7 cellular contexts compared by ENCODE assay signal in the genomic region with DNA sequence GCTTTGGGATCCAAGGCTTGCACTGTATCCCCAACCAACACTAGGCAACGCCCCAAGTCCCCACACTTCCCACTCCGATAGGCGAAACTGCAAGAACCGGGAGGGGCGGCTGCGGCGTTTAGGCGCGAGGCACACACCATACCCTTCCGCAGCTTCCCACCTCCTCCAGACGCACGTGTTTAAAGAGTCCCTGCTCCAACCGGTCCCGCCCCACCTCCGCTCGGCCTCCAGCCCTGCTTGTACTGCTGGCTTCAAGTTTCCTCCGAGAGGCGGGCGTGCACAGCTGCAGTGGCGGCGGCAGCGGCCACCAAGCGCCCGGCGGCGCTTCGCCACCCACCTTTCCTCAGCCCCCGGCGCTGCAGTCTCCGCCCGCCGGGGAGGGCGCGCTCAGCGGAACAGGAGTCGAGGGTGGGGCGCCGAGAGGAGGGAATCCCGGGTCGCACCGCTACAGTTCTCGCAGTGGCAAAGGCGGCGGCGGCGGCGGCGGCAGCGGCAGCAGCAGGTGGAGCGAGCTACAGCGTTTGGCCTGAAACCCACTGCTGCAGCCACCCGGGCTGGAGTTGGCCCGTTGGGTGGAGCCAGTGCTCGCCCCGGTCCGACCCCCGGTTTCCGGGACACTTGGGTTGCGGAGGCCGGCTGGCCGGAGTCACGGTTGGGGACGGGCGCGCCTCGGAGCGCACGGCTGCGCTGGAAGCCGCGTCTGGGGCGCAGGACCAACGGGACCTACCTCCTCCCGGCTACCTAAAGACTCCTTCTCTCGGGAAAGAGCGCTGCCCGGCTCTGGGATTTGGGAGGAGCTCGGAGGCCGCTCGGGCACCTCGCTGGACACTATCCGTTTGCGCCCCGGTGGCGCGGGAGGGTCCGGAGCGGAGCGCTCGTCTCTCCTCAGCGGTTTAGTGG. TPM values are rescaled to one million over a fixed set of nuclear protein-coding genes. Genes with fewer than 3 reads are reported as not detected.
A peak's percentile ranks its signal among the peaks of the same experiment; 100 is the strongest.
DNase-seq lines count a peak whose midpoint lies in the region; ATAC-seq, FAIRE-seq and TF ChIP-seq lines count a peak whose summit lies in the region.

Gene CNIH3, plus strand, starts transcription at position 457 of the 900 bp plus-strand sequence. CDS start 858 bp downstream, outside the sequence.

- peaks cover 2% of the 10 kb centered on the region; the same call in 1 of the 2 replicates for H3K36me3 Mint-ChIP-seq in WTC11

- FAIRE-seq in GM12891 (lab: Jason Lieb, UNC) (no peak), D721Med (lab: Jason Lieb, UNC) (no peak)

- no peak for TF ChIP-seq CTCF in WTC11 (IDR thresholded peaks at IDR 0.05)
- TF ChIP-seq CTCF in epithelial cell of proximal tubule (conservative IDR thresholded peaks at IDR 0.05; ENCODE audit: low read depth, low read length): no peak
- TF ChIP-seq CTCF in D721Med (IDR thresholded peaks at IDR 0.05; ENCODE audit: insufficient read depth, missing control alignments): no peak

- peak; percentile 40 for DNase-seq in GM12891 (ENCODE audit: insufficient read length, low spot score)
- DNase-seq in NCI-H1694 (lab: John Stamatoyannopoulos, UW): peak; percentile 49
- DNase-seq in WTC11 (ENCODE audit: low spot score): peak; percentile 83
- no peak for DNase-seq in epithelial cell of proximal tubule (ENCODE audit: low read depth)
- peak in 33 of 56 donors; percentile 7 to 81 (median 37) for DNase-seq in nucleus accumbens (lab: John Stamatoyannopoulos, UW)
- DNase-seq in erythroblast (lab: John Stamatoyannopoulos, UW): no peak
- DNase-seq in D721Med (ENCODE audit: insufficient read length, low spot score): no peak

- POLR2A ChIA-PET in WTC11 (lab: Charles Lee): interaction anchor here (0.8 kb wide), 1 partner anchor 27 kb away, joined by 3 read pairs; no protein-coding TSS in a partner anchor

- CTCF ChIA-PET in WTC11 (lab: Charles Lee): interaction anchor here (0.7 to 4.2 kb wide), 11 partner anchors 9 to 307 kb away, joined by 3 to 15 read pairs (median 4); no protein-coding TSS in a partner anchor

- ATAC-seq in WTC11: peak; percentile 80

- TF ChIP-seq POLR2A in GM12891 (IDR thresholded peaks at IDR 0.05; ENCODE audit: low read depth, low read length) (no peak), erythroblast (IDR thresholded peaks at IDR 0.05; ENCODE audit: low read length) (no peak)

- peaks cover 30% of the 10 kb centered on the region for H3K4me1 Mint-ChIP-seq in WTC11

- no peaks in the 10 kb centered on the region for H3K9me3 Mint-ChIP-seq in WTC11

- peaks cover 86% of the 10 kb centered on the region for H3K27me3 Mint-ChIP-seq in WTC11 (ENCODE audit: low read depth)

- H3K27ac Mint-ChIP-seq in WTC11: no peak within 1 kb of the TSS

- H3K4me3 Mint-ChIP-seq in WTC11: peak within 1 kb of the TSS; percentile 85

- H3K4me3 ChIP-seq in epithelial cell of proximal tubule (ENCODE audit: low read depth, low read length): peak within 1 kb of the TSS; percentile 65

TF ChIP-seq in GM12891, 5 proteins besides CTCF, POLR2A, EP300 and RAD21:
- TF ChIP-seq POLR2AphosphoS5 (IDR thresholded peaks at IDR 0.05; ENCODE audit: low read depth, low read length): no peak
- no peak for TF ChIP-seq POU2F2 (IDR thresholded peaks at IDR 0.05; ENCODE audit: low read depth, low read length)
- TF ChIP-seq TAF1 (IDR thresholded peaks at IDR 0.05; ENCODE audit: low read depth, low read length): no peak
- no peak for TF ChIP-seq PAX5 (IDR thresholded peaks at IDR 0.05; ENCODE audit: insufficient read depth, low read length, severe bottlenecking)
- TF ChIP-seq SPI1 (IDR thresholded peaks at IDR 0.05; ENCODE audit: low read depth, low read length): no peak

TF ChIP-seq in WTC11, 78 proteins besides CTCF, POLR2A, EP300 and RAD21 (continues in another document):
- peak; percentile 98 for TF ChIP-seq NFE2L1 (CRISPR knock-in tag; IDR thresholded peaks at IDR 0.05)
- peak; percentile 96 for TF ChIP-seq ETV6 (CRISPR knock-in tag; IDR thresholded peaks at IDR 0.05)
- TF ChIP-seq, protein P1, sequence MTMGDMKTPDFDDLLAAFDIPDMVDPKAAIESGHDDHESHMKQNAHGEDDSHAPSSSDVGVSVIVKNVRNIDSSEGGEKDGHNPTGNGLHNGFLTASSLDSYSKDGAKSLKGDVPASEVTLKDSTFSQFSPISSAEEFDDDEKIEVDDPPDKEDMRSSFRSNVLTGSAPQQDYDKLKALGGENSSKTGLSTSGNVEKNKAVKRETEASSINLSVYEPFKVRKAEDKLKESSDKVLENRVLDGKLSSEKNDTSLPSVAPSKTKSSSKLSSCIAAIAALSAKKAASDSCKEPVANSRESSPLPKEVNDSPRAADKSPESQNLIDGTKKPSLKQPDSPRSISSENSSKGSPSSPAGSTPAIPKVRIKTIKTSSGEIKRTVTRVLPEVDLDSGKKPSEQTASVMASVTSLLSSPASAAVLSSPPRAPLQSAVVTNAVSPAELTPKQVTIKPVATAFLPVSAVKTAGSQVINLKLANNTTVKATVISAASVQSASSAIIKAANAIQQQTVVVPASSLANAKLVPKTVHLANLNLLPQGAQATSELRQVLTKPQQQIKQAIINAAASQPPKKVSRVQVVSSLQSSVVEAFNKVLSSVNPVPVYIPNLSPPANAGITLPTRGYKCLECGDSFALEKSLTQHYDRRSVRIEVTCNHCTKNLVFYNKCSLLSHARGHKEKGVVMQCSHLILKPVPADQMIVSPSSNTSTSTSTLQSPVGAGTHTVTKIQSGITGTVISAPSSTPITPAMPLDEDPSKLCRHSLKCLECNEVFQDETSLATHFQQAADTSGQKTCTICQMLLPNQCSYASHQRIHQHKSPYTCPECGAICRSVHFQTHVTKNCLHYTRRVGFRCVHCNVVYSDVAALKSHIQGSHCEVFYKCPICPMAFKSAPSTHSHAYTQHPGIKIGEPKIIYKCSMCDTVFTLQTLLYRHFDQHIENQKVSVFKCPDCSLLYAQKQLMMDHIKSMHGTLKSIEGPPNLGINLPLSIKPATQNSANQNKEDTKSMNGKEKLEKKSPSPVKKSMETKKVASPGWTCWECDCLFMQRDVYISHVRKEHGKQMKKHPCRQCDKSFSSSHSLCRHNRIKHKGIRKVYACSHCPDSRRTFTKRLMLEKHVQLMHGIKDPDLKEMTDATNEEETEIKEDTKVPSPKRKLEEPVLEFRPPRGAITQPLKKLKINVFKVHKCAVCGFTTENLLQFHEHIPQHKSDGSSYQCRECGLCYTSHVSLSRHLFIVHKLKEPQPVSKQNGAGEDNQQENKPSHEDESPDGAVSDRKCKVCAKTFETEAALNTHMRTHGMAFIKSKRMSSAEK (CRISPR knock-in tag; IDR thresholded peaks at IDR 0.05; ENCODE audit: borderline replicate concordance): no peak
- TF ChIP-seq ZNF138 (CRISPR knock-in tag; conservative IDR thresholded peaks at IDR 0.05): no peak
- TF ChIP-seq CBFB (CRISPR knock-in tag; IDR thresholded peaks at IDR 0.05; ENCODE audit: low read depth): no peak
- no peak; the same call in 1 of the 2 replicates for TF ChIP-seq ZNF317 (CRISPR knock-in tag; IDR thresholded peaks at IDR 0.05; ENCODE audit: borderline replicate concordance, low read depth)
- no peak for TF ChIP-seq ZNF671 (CRISPR knock-in tag; IDR thresholded peaks at IDR 0.05)
- no peak for TF ChIP-seq ZNF121 (CRISPR knock-in tag; IDR thresholded peaks at IDR 0.05)
- no peak for TF ChIP-seq ZNF416 (CRISPR knock-in tag; IDR thresholded peaks at IDR 0.05)
- TF ChIP-seq, protein P2, sequence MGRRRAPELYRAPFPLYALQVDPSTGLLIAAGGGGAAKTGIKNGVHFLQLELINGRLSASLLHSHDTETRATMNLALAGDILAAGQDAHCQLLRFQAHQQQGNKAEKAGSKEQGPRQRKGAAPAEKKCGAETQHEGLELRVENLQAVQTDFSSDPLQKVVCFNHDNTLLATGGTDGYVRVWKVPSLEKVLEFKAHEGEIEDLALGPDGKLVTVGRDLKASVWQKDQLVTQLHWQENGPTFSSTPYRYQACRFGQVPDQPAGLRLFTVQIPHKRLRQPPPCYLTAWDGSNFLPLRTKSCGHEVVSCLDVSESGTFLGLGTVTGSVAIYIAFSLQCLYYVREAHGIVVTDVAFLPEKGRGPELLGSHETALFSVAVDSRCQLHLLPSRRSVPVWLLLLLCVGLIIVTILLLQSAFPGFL (CRISPR knock-in tag; IDR thresholded peaks at IDR 0.05; ENCODE audit: borderline replicate concordance): peak; percentile 75; the same call in 1 of the 2 replicates
- TF ChIP-seq, protein P3, sequence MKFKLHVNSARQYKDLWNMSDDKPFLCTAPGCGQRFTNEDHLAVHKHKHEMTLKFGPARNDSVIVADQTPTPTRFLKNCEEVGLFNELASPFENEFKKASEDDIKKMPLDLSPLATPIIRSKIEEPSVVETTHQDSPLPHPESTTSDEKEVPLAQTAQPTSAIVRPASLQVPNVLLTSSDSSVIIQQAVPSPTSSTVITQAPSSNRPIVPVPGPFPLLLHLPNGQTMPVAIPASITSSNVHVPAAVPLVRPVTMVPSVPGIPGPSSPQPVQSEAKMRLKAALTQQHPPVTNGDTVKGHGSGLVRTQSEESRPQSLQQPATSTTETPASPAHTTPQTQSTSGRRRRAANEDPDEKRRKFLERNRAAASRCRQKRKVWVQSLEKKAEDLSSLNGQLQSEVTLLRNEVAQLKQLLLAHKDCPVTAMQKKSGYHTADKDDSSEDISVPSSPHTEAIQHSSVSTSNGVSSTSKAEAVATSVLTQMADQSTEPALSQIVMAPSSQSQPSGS (CRISPR knock-in tag; IDR thresholded peaks at IDR 0.05; ENCODE audit: borderline replicate concordance, low read depth): peak; percentile 89
- TF ChIP-seq, protein P4, sequence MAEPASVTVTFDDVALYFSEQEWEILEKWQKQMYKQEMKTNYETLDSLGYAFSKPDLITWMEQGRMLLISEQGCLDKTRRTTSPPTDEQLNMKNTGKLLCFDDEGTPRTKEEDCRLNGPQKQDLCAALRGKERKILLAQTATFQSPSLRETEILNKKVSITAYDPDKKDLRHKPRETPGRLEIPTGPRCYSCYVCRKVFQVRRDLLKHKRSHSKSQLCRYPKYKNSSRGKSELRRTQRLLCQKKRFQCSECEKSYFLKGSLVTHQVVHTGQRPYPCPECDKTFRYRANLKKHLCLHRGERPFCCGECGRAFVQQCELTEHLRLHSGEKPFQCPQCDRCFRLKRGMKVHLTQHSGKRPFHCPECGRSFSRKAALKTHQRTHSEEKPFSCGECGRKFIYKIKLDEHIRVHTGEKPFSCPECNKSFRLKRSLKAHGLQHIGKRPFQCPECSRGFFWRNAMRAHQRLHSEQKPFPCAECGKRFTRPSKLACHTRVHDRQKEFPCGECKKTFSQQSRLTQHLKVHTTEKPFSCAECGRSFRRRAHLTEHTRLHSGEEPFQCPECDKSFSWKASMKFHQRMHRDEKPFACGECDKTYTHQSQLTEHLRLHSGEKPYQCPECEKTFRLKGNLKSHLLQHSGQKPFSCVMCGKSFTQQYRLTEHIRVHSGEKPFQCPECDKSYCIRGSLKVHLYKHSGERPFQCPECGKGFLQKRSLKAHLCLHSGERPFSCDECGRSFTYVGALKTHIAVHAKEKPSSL (CRISPR knock-in tag; conservative IDR thresholded peaks at IDR 0.05): no peak

RNA-seq across cellular contexts. Expression of gene CNIH3, which starts in this region (rescaled TPM):
- 2.2 TPM for polyA plus RNA-seq in GM12891 (2012; ENCODE audit: low read depth, missing spikeins)
- 5.0 to 8.1 TPM (median 5.8 TPM) in 3 replicates for total RNA-seq in WTC11 (2021)
- total RNA-seq in epithelial cell of proximal tubule: 1.4 and 1.9 TPM in 2 replicates

Comparison
In these comparisons a context has a peak if more than half of its experiments do, and no peak if none do; other contexts are left out.
1. DNase-seq: peak in GM12891 (single experiment), NCI-H1694 (single experiment), WTC11 (single experiment) and nucleus accumbens (33 of 56); none in epithelial cell of proximal tubule (single experiment), erythroblast (0 of 2) and D721Med (single experiment).